In genomic region chr9:77808750-77809079, GRCh38 we compare ENCODE assay signal across 13 cellular contexts.
DNase-seq lines count a peak whose midpoint lies in the region; ATAC-seq and TF ChIP-seq lines count a peak whose summit lies in the region.
"Had no signal": no experiment of that assay in that cellular context is flagged by ENCODE, and none has a peak within 500 bp of the region (broad histone marks: within the 10 kb centered on the region; RNA-seq: fewer than 3 reads in every experiment).

No MANE protein-coding gene starts in this region.

- H3K27ac ChIP-seq in VCaP, result peak overlapping the region; percentile 43
- no peak overlapping the region for H3K27ac ChIP-seq in right lobe of liver
- H3K27ac ChIP-seq: pancreas had no signal

- no peak overlapping the region for H3K4me3 Mint-ChIP-seq in activated CD4-positive, alpha-beta T cell treated with anti-CD3 and anti-CD28 coated beads, Interleukin-2, amount 10 ng/mL, durations not matched to agents 24 days and 14 days

- no peak for TF ChIP-seq POLR2A in right lobe of liver (IDR thresholded peaks at IDR 0.05)

- H3K4me1 ChIP-seq in right lobe of liver, result peaks cover 0 to 17% (median 6%) of the 10 kb centered on the region in 4 donors

- intact Hi-C loops in activated CD4-positive, alpha-beta T cell treated with anti-CD3 and anti-CD28 coated beads, Interleukin-2, amount 10 ng/mL, durations not matched to agents 24 days and 14 days (cut with micrococcal nuclease), result no loop called here
- intact Hi-C loops in right lobe of liver (cut with DNase I), result no loop called here

- no peaks in the 10 kb centered on the region for H3K9me3 ChIP-seq in right lobe of liver
- H3K9me3 ChIP-seq: left ventricle myocardium inferior, pancreas had no signal

- no peaks in the 10 kb centered on the region for H3K9me3 Mint-ChIP-seq in activated CD4-positive, alpha-beta T cell treated with anti-CD3 and anti-CD28 coated beads, Interleukin-2, amount 10 ng/mL, durations not matched to agents 24 days and 14 days

- H3K36me3 Mint-ChIP-seq in activated CD4-positive, alpha-beta T cell treated with anti-CD3 and anti-CD28 coated beads, Interleukin-2, amount 10 ng/mL, durations not matched to agents 24 days and 14 days (ENCODE audit: low read depth), result peaks cover 23% of the 10 kb centered on the region

- peak overlapping the region; percentile 66 for H3K27ac Mint-ChIP-seq in activated CD4-positive, alpha-beta T cell treated with anti-CD3 and anti-CD28 coated beads, Interleukin-2, amount 10 ng/mL, durations not matched to agents 24 days and 14 days

- no peaks in the 10 kb centered on the region for H3K36me3 ChIP-seq in right lobe of liver
- H3K36me3 ChIP-seq: left ventricle myocardium inferior, pancreas had no signal

- TF ChIP-seq CTCF in VCaP (conservative IDR thresholded peaks at IDR 0.05) (no peak), right lobe of liver (IDR thresholded peaks at IDR 0.05) (no peak)

- no peaks in the 10 kb centered on the region for H3K27me3 Mint-ChIP-seq in activated CD4-positive, alpha-beta T cell treated with anti-CD3 and anti-CD28 coated beads, Interleukin-2, amount 10 ng/mL, durations not matched to agents 24 days and 14 days

- ATAC-seq in right lobe of liver (peak in 3 of 4 donors; percentile 14 to 33 (median 29)), HG03135 (IDR thresholded peaks at IDR 0.05; ENCODE audit: unreplicated experiment) (no peak), HG03442 (IDR thresholded peaks at IDR 0.05; ENCODE audit: unreplicated experiment) (no peak)
- ATAC-seq: pancreas had no signal

- 21% methylated on average over 2 of the region's 2 CpGs for WGBS in right lobe of liver (ENCODE audit: insufficient coverage, low coverage, low lambda C conversion rate, missing lambda C conversion rate)

- H3K27me3 ChIP-seq in right lobe of liver, result no peaks in the 10 kb centered on the region
- H3K27me3 ChIP-seq: pancreas had no signal

- DNase-seq in activated CD4-positive, alpha-beta T cell treated with anti-CD3 and anti-CD28 coated beads, Interleukin-2, amount 10 ng/mL, durations not matched to agents 24 days and 14 days, result no peak
- DNase-seq in activated CD4-positive, alpha-beta T cell treated with anti-CD3 and anti-CD28 coated beads, Interleukin-2, amount 50 U/mL, for 4 hours, result no peak
- DNase-seq in M059J (ENCODE audit: low read depth), result peak; percentile 69
- DNase-seq in right lobe of liver, result no peak
- DNase-seq in SKM-1 treated with dmso at 0.1 percent for 144 hours (lab: John Stamatoyannopoulos, UW; ENCODE audit: unreplicated experiment), result no peak
- DNase-seq: GF-D8, KG1, left ventricle myocardium inferior, NCI-H187 treated with DMSO at 0.1 percent for 48 hours, pancreas had no signal

- no peak overlapping the region for H3K4me3 ChIP-seq in right lobe of liver
- H3K4me3 ChIP-seq: left ventricle myocardium inferior, pancreas had no signal

- peaks cover 24% of the 10 kb centered on the region for H3K4me1 Mint-ChIP-seq in activated CD4-positive, alpha-beta T cell treated with anti-CD3 and anti-CD28 coated beads, Interleukin-2, amount 10 ng/mL, durations not matched to agents 24 days and 14 days

Comparison
In these comparisons a context has a peak if more than half of its experiments do, and no peak if none do; other contexts are left out.
1. ATAC-seq: peak in right lobe of liver (3 of 4); none in HG03135 (single experiment) and HG03442 (single experiment).